In the genomic region with DNA sequence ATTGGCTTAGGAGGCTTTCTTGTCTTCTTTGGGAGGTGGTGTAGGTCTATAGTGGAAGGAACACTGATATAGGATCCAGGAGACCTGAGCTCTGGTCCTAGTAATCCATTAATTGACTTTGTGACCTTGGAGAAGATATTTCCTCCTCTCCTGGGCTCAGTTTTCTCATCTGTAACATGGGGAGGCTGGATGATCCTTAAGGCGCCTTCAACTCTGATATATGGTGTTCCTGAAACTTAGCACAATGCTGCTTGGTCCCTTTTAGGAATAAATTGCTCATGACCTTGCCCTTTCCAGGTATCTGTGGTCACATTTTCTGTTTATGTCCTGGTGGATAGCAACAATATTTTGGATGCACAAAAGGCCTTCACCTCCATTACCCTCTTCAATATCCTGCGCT, we compare ENCODE assay signal across 38 cellular contexts.
"Had no signal": no experiment of that assay in that cellular context is flagged by ENCODE, and none has a peak within 500 bp of the region (broad histone marks: within the 10 kb centered on the region; RNA-seq: fewer than 3 reads in every experiment).

No MANE protein-coding gene starts in this region.

- H3K4me3 Mint-ChIP-seq: activated B cell treated with CpG ODN at 0.5 μM for 24 hours; activated CD4-positive, alpha-beta memory T cell treated with anti-CD3 and anti-CD28 coated beads for 36 hours; activated CD4-positive, alpha-beta T cell treated with anti-CD3 and anti-CD28 coated beads, Interleukin-2, amount 10 ng/mL, durations not matched to agents 24 days and 14 days; activated CD8-positive, alpha-beta T cell treated with anti-CD3 and anti-CD28 coated beads for 36 hours; activated naive CD4-positive, alpha-beta T cell treated with anti-CD3 and anti-CD28 coated beads for 36 hours; activated naive CD8-positive, alpha-beta T cell treated with anti-CD3 and anti-CD28 coated beads for 36 hours; activated T-cell treated with anti-CD3 and anti-CD28 coated beads, Interleukin-2, amount 50 U/mL, for 4 hours; activated T-cell treated with anti-CD3 and anti-CD28 coated beads, Interleukin-2, amount 50 U/mL, for 72 hours; activated T-helper 1 cell treated with anti-CD3 and anti-CD28 coated beads, Interleukin-12 subunit alpha, Interleukin-12 subunit beta, Interleukin-2, Interleukin-4 antibody, amounts not matched to agents 30 ng/mL and 10 ng/mL and 1 ng/mL, durations not matched to agents 14 hours and 24 hours and 36 hours; activated T-helper 17 cell treated with anti-CD3 and anti-CD28 coated beads, Interleukin-2, amount 50 U/mL, for 72 hours; brain; central memory CD8-positive, alpha-beta T cell; T-helper 1 cell treated with Interleukin-12 subunit alpha and Interleukin-12 subunit beta and Interleukin-4 antibody, amounts not matched to agents 30 μg/mL and 1 μg/mL, for 36 hours; T-helper 2 cell treated with Interferon-gamma antibody and Interleukin-4, amounts not matched to agents 5 μg/mL and 100 μg/mL, for 36 hours had no signal

- H3K9me3 Mint-ChIP-seq: activated B cell treated with CpG ODN at 0.5 μM for 24 hours; activated CD4-positive, alpha-beta memory T cell treated with anti-CD3 and anti-CD28 coated beads for 36 hours; activated CD4-positive, alpha-beta T cell treated with anti-CD3 and anti-CD28 coated beads, Interleukin-2, amount 10 ng/mL, durations not matched to agents 24 days and 14 days; activated CD8-positive, alpha-beta T cell treated with anti-CD3 and anti-CD28 coated beads for 36 hours; activated naive CD4-positive, alpha-beta T cell treated with anti-CD3 and anti-CD28 coated beads for 36 hours; activated naive CD4-positive, alpha-beta T cell treated with anti-CD3 and anti-CD28 coated beads, Interleukin-2, amount 50 U/mL, for 72 hours; activated naive CD8-positive, alpha-beta T cell treated with anti-CD3 and anti-CD28 coated beads for 36 hours; activated T-cell treated with anti-CD3 and anti-CD28 coated beads, Interleukin-2, amount 50 U/mL, for 4 hours; activated T-cell treated with anti-CD3 and anti-CD28 coated beads, Interleukin-2, amount 50 U/mL, for 72 hours; activated T-helper 1 cell treated with anti-CD3 and anti-CD28 coated beads, Interleukin-12 subunit alpha, Interleukin-12 subunit beta, Interleukin-2, Interleukin-4 antibody, amounts not matched to agents 30 ng/mL and 10 ng/mL and 1 ng/mL, durations not matched to agents 14 hours and 24 hours and 36 hours; activated T-helper 17 cell treated with anti-CD3 and anti-CD28 coated beads, Interleukin-2, amount 50 U/mL, for 72 hours; brain; central memory CD8-positive, alpha-beta T cell; T-helper 1 cell treated with Interleukin-12 subunit alpha and Interleukin-12 subunit beta and Interleukin-4 antibody, amounts not matched to agents 30 μg/mL and 1 μg/mL, for 36 hours; T-helper 2 cell treated with Interferon-gamma antibody and Interleukin-4, amounts not matched to agents 5 μg/mL and 100 μg/mL, for 36 hours had no signal

- FAIRE-seq: bronchial epithelial cell, TTC549 had no signal

- H3K4me1 ChIP-seq: ascending aorta had no signal

- H3K27ac Mint-ChIP-seq: activated B cell treated with CpG ODN at 0.5 μM for 24 hours; activated CD4-positive, alpha-beta memory T cell treated with anti-CD3 and anti-CD28 coated beads for 36 hours; activated CD4-positive, alpha-beta T cell treated with anti-CD3 and anti-CD28 coated beads, Interleukin-2, amount 10 ng/mL, durations not matched to agents 24 days and 14 days; activated CD8-positive, alpha-beta T cell treated with anti-CD3 and anti-CD28 coated beads for 36 hours; activated naive CD4-positive, alpha-beta T cell treated with anti-CD3 and anti-CD28 coated beads for 36 hours; activated naive CD8-positive, alpha-beta T cell treated with anti-CD3 and anti-CD28 coated beads for 36 hours; activated T-cell treated with anti-CD3 and anti-CD28 coated beads, Interleukin-2, amount 50 U/mL, for 72 hours; activated T-helper 1 cell treated with anti-CD3 and anti-CD28 coated beads, Interleukin-12 subunit alpha, Interleukin-12 subunit beta, Interleukin-2, Interleukin-4 antibody, amounts not matched to agents 30 ng/mL and 10 ng/mL and 1 ng/mL, durations not matched to agents 14 hours and 24 hours and 36 hours; activated T-helper 17 cell treated with anti-CD3 and anti-CD28 coated beads, Interleukin-2, amount 50 U/mL, for 72 hours; brain; T-helper 1 cell treated with Interleukin-12 subunit alpha and Interleukin-12 subunit beta and Interleukin-4 antibody, amounts not matched to agents 30 μg/mL and 1 μg/mL, for 36 hours; T-helper 2 cell treated with Interferon-gamma antibody and Interleukin-4, amounts not matched to agents 5 μg/mL and 100 μg/mL, for 36 hours had no signal

- H3K27me3 Mint-ChIP-seq: activated B cell treated with CpG ODN at 0.5 μM for 24 hours; activated CD4-positive, alpha-beta memory T cell treated with anti-CD3 and anti-CD28 coated beads for 36 hours; activated CD8-positive, alpha-beta T cell treated with anti-CD3 and anti-CD28 coated beads for 36 hours; activated naive CD8-positive, alpha-beta T cell treated with anti-CD3 and anti-CD28 coated beads for 36 hours; activated T-helper 17 cell treated with anti-CD3 and anti-CD28 coated beads, Interleukin-2, amount 50 U/mL, for 72 hours; central memory CD8-positive, alpha-beta T cell had no signal

- H3K9me3 ChIP-seq: ascending aorta had no signal

- DNase-seq: activated B cell treated with CpG ODN at 0.5 μM for 24 hours; activated CD4-positive, alpha-beta memory T cell treated with anti-CD3 and anti-CD28 coated beads for 36 hours; activated CD4-positive, alpha-beta T cell treated with anti-CD3 and anti-CD28 coated beads for 4 hours; activated CD4-positive, alpha-beta T cell treated with anti-CD3 and anti-CD28 coated beads, Interleukin-2, amount 10 ng/mL, durations not matched to agents 24 days and 14 days; activated CD4-positive, alpha-beta T cell treated with anti-CD3 and anti-CD28 coated beads, Interleukin-2, amount 50 U/mL, for 1 hour; activated CD4-positive, alpha-beta T cell treated with anti-CD3 and anti-CD28 coated beads, Interleukin-2, amount 50 U/mL, for 4 hours; activated CD4-positive, CD25-positive, alpha-beta regulatory T cell treated with anti-CD3 and anti-CD28 coated beads, Interleukin-2, amount 50 U/mL, for 72 hours; activated CD8-positive, alpha-beta memory T cell treated with anti-CD3 and anti-CD28 coated beads, Interleukin-2, amount 50 U/mL, for 4 hours; activated CD8-positive, alpha-beta T cell treated with anti-CD3 and anti-CD28 coated beads for 36 hours; activated effector memory CD4-positive, alpha-beta T cell treated with anti-CD3 and anti-CD28 coated beads, Interleukin-2, amount 50 U/mL, for 16 hours; activated gamma-delta T cell treated with Interleukin-2 at 50 U/mL for 16 hours; activated naive CD4-positive, alpha-beta T cell; activated naive CD4-positive, alpha-beta T cell treated with anti-CD3 and anti-CD28 coated beads for 36 hours; activated naive CD4-positive, alpha-beta T cell treated with anti-CD3 and anti-CD28 coated beads, Interleukin-2, amount 50 U/mL, for 16 hours; activated naive CD8-positive, alpha-beta T cell treated with anti-CD3 and anti-CD28 coated beads for 36 hours; activated T-cell treated with anti-CD3 and anti-CD28 coated beads for 4 hours; activated T-cell treated with anti-CD3 and anti-CD28 coated beads, Interleukin-2, amount 50 U/mL, for 1 hour; activated T-cell treated with anti-CD3 and anti-CD28 coated beads, Interleukin-2, amount 50 U/mL, for 4 hours; activated T-cell treated with anti-CD3 and anti-CD28 coated beads, Interleukin-2, amount 50 U/mL, for 72 hours; amygdala; anterior cingulate cortex; caudate nucleus; cerebellar nuclear complex; T-helper 1 cell; T-helper 2 cell; T-helper 9 cell had no signal

- H3K36me3 Mint-ChIP-seq: activated naive CD4-positive, alpha-beta T cell treated with anti-CD3 and anti-CD28 coated beads, Interleukin-2, amount 50 U/mL, for 72 hours; activated naive CD8-positive, alpha-beta T cell treated with anti-CD3 and anti-CD28 coated beads for 36 hours; brain had no signal

- H3K36me3 ChIP-seq: ascending aorta, cardiac muscle cell had no signal

- H3K27ac ChIP-seq: ascending aorta, cardiac muscle cell, VCaP had no signal

- H3K4me1 Mint-ChIP-seq: activated B cell treated with CpG ODN at 0.5 μM for 24 hours; activated CD4-positive, alpha-beta T cell treated with anti-CD3 and anti-CD28 coated beads, Interleukin-2, amount 10 ng/mL, durations not matched to agents 24 days and 14 days; activated naive CD8-positive, alpha-beta T cell treated with anti-CD3 and anti-CD28 coated beads for 36 hours; activated T-helper 17 cell treated with anti-CD3 and anti-CD28 coated beads, Interleukin-2, amount 50 U/mL, for 72 hours; brain; central memory CD8-positive, alpha-beta T cell had no signal

- H3K27me3 ChIP-seq: ascending aorta, cardiac muscle cell had no signal

- H3K4me3 ChIP-seq: ascending aorta, cardiac muscle cell had no signal
